Comparison of ENCODE assay signal across 16 cellular contexts in the genomic region with DNA sequence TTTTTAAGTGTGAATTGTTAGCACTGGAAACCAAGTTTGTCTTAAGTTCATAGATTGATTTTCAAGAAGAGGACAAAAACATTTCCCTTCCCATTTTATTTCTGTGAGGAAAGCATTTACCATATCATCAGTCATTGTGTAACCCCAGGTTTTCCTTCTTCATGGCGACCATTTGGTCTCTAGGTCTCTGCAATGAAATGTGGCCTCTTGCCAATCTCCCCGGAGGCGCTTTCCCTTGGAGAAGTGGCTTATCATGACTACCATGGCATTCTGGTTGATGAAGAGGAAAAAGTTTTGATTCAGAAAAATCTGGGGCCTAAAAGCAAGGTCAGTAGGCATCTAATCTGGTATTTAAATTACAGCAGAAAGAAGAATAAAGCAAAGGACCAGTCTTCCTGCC.
"Had no signal": no experiment of that assay in that cellular context is flagged by ENCODE, and none has a peak within 500 bp of the region (broad histone marks: within the 10 kb centered on the region; RNA-seq: fewer than 3 reads in every experiment).

No MANE protein-coding gene starts in this region.

- DNase-seq: activated CD4-positive, alpha-beta T cell treated with anti-CD3 and anti-CD28 coated beads for 48 hours; activated CD8-positive, alpha-beta memory T cell treated with anti-CD3 and anti-CD28 coated beads for 24 hours; activated gamma-delta T cell; cortex of kidney; effector CD8-positive, alpha-beta T cell; hypothalamus; lower lobe of right lung; nucleus accumbens; right lobe of liver; SK-N-SH; T-helper 1 cell; transverse colon had no signal

- H3K27me3 ChIP-seq: right lobe of liver, transverse colon had no signal

- H3K27me3 Mint-ChIP-seq: central memory CD8-positive, alpha-beta T cell; stimulated activated memory B cell treated with anti-CD40 and anti-IgM and Interleukin-4, amounts not matched to agents 10 μg/mL and 1 μg/mL and 100 μg/mL, for 72 hours had no signal

- H3K4me3 Mint-ChIP-seq: central memory CD8-positive, alpha-beta T cell; mesothelial cell of epicardium; stimulated activated memory B cell treated with anti-CD40 and anti-IgM and Interleukin-4, amounts not matched to agents 10 μg/mL and 1 μg/mL and 100 μg/mL, for 72 hours had no signal

- ATAC-seq: lower lobe of right lung; right lobe of liver; stimulated activated memory B cell treated with anti-CD40 and anti-IgM and Interleukin-4, amounts not matched to agents 10 μg/mL and 1 μg/mL and 100 μg/mL, for 72 hours had no signal

- H3K27ac ChIP-seq: epithelial cell of prostate, lower lobe of right lung, right lobe of liver, transverse colon had no signal

- H3K9ac ChIP-seq: SK-N-SH had no signal

- H3K4me1 ChIP-seq: lower lobe of right lung, right lobe of liver had no signal

- H3K9me3 Mint-ChIP-seq: central memory CD8-positive, alpha-beta T cell; mesothelial cell of epicardium; stimulated activated memory B cell treated with anti-CD40 and anti-IgM and Interleukin-4, amounts not matched to agents 10 μg/mL and 1 μg/mL and 100 μg/mL, for 72 hours had no signal

- H3K4me1 Mint-ChIP-seq: mesothelial cell of epicardium; stimulated activated memory B cell treated with anti-CD40 and anti-IgM and Interleukin-4, amounts not matched to agents 10 μg/mL and 1 μg/mL and 100 μg/mL, for 72 hours had no signal

- H3K9me3 ChIP-seq: lower lobe of right lung, right lobe of liver, SK-N-SH, transverse colon had no signal

- H3K27ac Mint-ChIP-seq: mesothelial cell of epicardium; stimulated activated memory B cell treated with anti-CD40 and anti-IgM and Interleukin-4, amounts not matched to agents 10 μg/mL and 1 μg/mL and 100 μg/mL, for 72 hours had no signal

- H3K4me3 ChIP-seq: lower lobe of right lung, right lobe of liver, transverse colon had no signal
